Comparison of ENCODE assay signal across 22 cellular contexts in genomic region chr22:25149014-25149413, GRCh38. TPM values are rescaled to one million over a fixed set of nuclear protein-coding genes. Genes with fewer than 3 reads are reported as not detected.
DNase-seq lines count a peak whose midpoint lies in the region; ATAC-seq, FAIRE-seq and TF ChIP-seq lines count a peak whose summit lies in the region.
"Had no signal": no experiment of that assay in that cellular context is flagged by ENCODE, and none has a peak within 500 bp of the region (broad histone marks: within the 10 kb centered on the region; RNA-seq: fewer than 3 reads in every experiment).

No MANE protein-coding gene starts in this region.

- 96% methylated on average over 6 of the region's 6 CpGs for WGBS in HepG2 (ENCODE audit: low lambda C conversion rate)
- 74% methylated on average over 4 of the region's 6 CpGs for WGBS in right lobe of liver (ENCODE audit: insufficient coverage, low coverage, low lambda C conversion rate, missing lambda C conversion rate)
- WGBS in esophagus squamous epithelium, 2 donors: 54 to 73% methylated on average over 4 to 5 of the region's 6 CpGs
- no CpG with 5 or more reads among the region's 6 CpGs for WGBS in mesendoderm (ENCODE audit: extremely low coverage, insufficient coverage, low lambda C conversion rate)

- no peak overlapping the region for H3K9ac ChIP-seq in HepG2 (ENCODE audit: insufficient read depth, low read depth, low read length)
- no peak overlapping the region for H3K9ac ChIP-seq in mesendoderm (ENCODE audit: low read length)

- no peak overlapping the region for H3K56ac ChIP-seq in mesendoderm (ENCODE audit: low read length)

- H3K27ac Mint-ChIP-seq in stimulated activated effector memory CD8-positive, alpha-beta T cell treated with anti-CD3 and anti-CD28 coated beads, Interleukin-12 subunit alpha, Interleukin-12 subunit beta, amount 100 ng/mL, for 72 hours: peak overlapping the region; percentile 66
- H3K27ac Mint-ChIP-seq: GM23338 had no signal

- no peaks in the 10 kb centered on the region for H3K9me3 ChIP-seq in HepG2 (ENCODE audit: low read length)
- no peaks in the 10 kb centered on the region for H3K9me3 ChIP-seq in right lobe of liver
- no peaks in the 10 kb centered on the region for H3K9me3 ChIP-seq in esophagus squamous epithelium
- H3K9me3 ChIP-seq: SJCRH30 had no signal

- no peaks in the 10 kb centered on the region for H3K9me3 Mint-ChIP-seq in stimulated activated effector memory CD8-positive, alpha-beta T cell treated with anti-CD3 and anti-CD28 coated beads, Interleukin-12 subunit alpha, Interleukin-12 subunit beta, amount 100 ng/mL, for 72 hours
- H3K9me3 Mint-ChIP-seq: CD14-positive monocyte, GM23338 had no signal

- no peak overlapping the region for H2BK15ac ChIP-seq in mesendoderm (replicated peaks; ENCODE audit: low read depth)

- no peaks in the 10 kb centered on the region for H3K4me1 Mint-ChIP-seq in stimulated activated effector memory CD8-positive, alpha-beta T cell treated with anti-CD3 and anti-CD28 coated beads, Interleukin-12 subunit alpha, Interleukin-12 subunit beta, amount 100 ng/mL, for 72 hours
- H3K4me1 Mint-ChIP-seq: CD14-positive monocyte had no signal

- POLR2A ChIA-PET in HepG2 (lab: Yijun Ruan, JAX): no interaction called here

- H3K4me2 ChIP-seq in HepG2 (ENCODE audit: low read depth, low read length): no peak overlapping the region
- no peak overlapping the region for H3K4me2 ChIP-seq in mesendoderm (ENCODE audit: low read length)
- H3K4me2 ChIP-seq: GM23338, PC-9 had no signal

- H4K8ac ChIP-seq in mesendoderm (ENCODE audit: low read depth, low read length): no peak overlapping the region

- ATAC-seq in HepG2 (no peak), right lobe of liver (no peak), HG03442 (IDR thresholded peaks at IDR 0.05; ENCODE audit: unreplicated experiment) (no peak)
- ATAC-seq in stimulated activated effector memory CD8-positive, alpha-beta T cell treated with anti-CD3 and anti-CD28 coated beads, Interleukin-12 subunit alpha, Interleukin-12 subunit beta, amount 100 ng/mL, for 72 hours: no peak

- intact Hi-C loops in HepG2 (cut with micrococcal nuclease; ENCODE audit: unreplicated experiment): no loop called here
- intact Hi-C loops in right lobe of liver (cut with DNase I): no loop called here
- intact Hi-C loops in esophagus squamous epithelium (cut with DNase I): no loop called here

- CTCF ChIA-PET in HepG2 (lab: Yijun Ruan, JAX; ENCODE audit: low intra/inter-chr PET ratio, low total read pairs): no interaction called here

- H3K36me3 ChIP-seq in HepG2 (replicated peaks in 1 of 2; ENCODE audit: control insufficient read depth in 1 of 2, insufficient read depth in 2 of 2, low read length in 2 of 2) (peaks cover 0 to 1% of the 10 kb centered on the region in 2 experiments; a peak in 1 of 5 replicates), right lobe of liver (no peaks in the 10 kb centered on the region), esophagus squamous epithelium (no peaks in the 10 kb centered on the region), mesendoderm (ENCODE audit: control insufficient read depth, insufficient read depth, low read length) (no peaks in the 10 kb centered on the region)
- H3K36me3 ChIP-seq: SJCRH30 had no signal

- no peak overlapping the region for H4K5ac ChIP-seq in mesendoderm (ENCODE audit: low read length)

- H3K4me1 ChIP-seq in HepG2 (ENCODE audit: insufficient read depth, low read length) (peaks cover 11% of the 10 kb centered on the region), right lobe of liver (peaks cover 0 to 23% (median 9%) of the 10 kb centered on the region in 4 donors), esophagus squamous epithelium (peaks cover 28 to 91% (median 59%) of the 10 kb centered on the region in 3 donors), mesendoderm (ENCODE audit: control insufficient read depth, low read depth, low read length) (peaks cover 2% of the 10 kb centered on the region)

- peaks cover 5% of the 10 kb centered on the region; the same call in 1 of the 2 replicates for H4K20me1 ChIP-seq in HepG2 (ENCODE audit: insufficient read depth, low read length)

- no TSS peak for BruUV-seq in HepG2 (replicated peaks; lab: Mats Ljungman, UMichigan)

- in situ Hi-C loops in HepG2 (cut with HindIII; ENCODE audit: extremely low pct_ligation_motif_present, low pct_unique_long_range_greater_than_20kb): no loop called here

- TF ChIP-seq RAD21 in HepG2 (CRISPR knock-in tag; IDR thresholded peaks at IDR 0.05): no peak

- TF ChIP-seq EP300 in HepG2 (IDR thresholded peaks at IDR 0.05; ENCODE audit: low read depth in 2 of 2, low read length in 2 of 2) (no peak), HepG2 (CRISPR knock-in tag; IDR thresholded peaks at IDR 0.05; ENCODE audit: borderline replicate concordance) (no peak)

- TF ChIP-seq POLR2A in HepG2 (IDR thresholded peaks at IDR 0.05; ENCODE audit: insufficient read depth in 1 of 2, low read depth in 2 of 2, low read length in 2 of 2): no peak
- no peak for TF ChIP-seq POLR2A in right lobe of liver (IDR thresholded peaks at IDR 0.05)
- no peak for TF ChIP-seq POLR2A in esophagus squamous epithelium (IDR thresholded peaks at IDR 0.05)

- H3K18ac ChIP-seq in mesendoderm (ENCODE audit: low read length): no peak overlapping the region

- H2AK5ac ChIP-seq in mesendoderm (ENCODE audit: low read length): no peak overlapping the region

- H3K4ac ChIP-seq in mesendoderm (ENCODE audit: low read depth, low read length): no peak overlapping the region

- H3K23ac ChIP-seq in mesendoderm (ENCODE audit: low read length): no peak overlapping the region

- no peak overlapping the region for H2BK5ac ChIP-seq in mesendoderm (ENCODE audit: low read length)

- H2BK120ac ChIP-seq in mesendoderm (ENCODE audit: low read depth, low read length): no peak overlapping the region

- no peaks in the 10 kb centered on the region for H3K36me3 Mint-ChIP-seq in stimulated activated effector memory CD8-positive, alpha-beta T cell treated with anti-CD3 and anti-CD28 coated beads, Interleukin-12 subunit alpha, Interleukin-12 subunit beta, amount 100 ng/mL, for 72 hours
- H3K36me3 Mint-ChIP-seq: CD14-positive monocyte had no signal

- H3K27me3 ChIP-seq in HepG2 (ENCODE audit: control insufficient read depth in 1 of 2, insufficient read depth in 2 of 2, low read length in 2 of 2): no peaks in the 10 kb centered on the region
- no peaks in the 10 kb centered on the region for H3K27me3 ChIP-seq in right lobe of liver
- no peaks in the 10 kb centered on the region for H3K27me3 ChIP-seq in esophagus squamous epithelium
- H3K27me3 ChIP-seq in mesendoderm (ENCODE audit: insufficient read depth, low read length, poor library complexity): no peaks in the 10 kb centered on the region
- H3K27me3 ChIP-seq: SJCRH30 had no signal

- no peak for FAIRE-seq in HepG2 (lab: Jason Lieb, UNC)
- FAIRE-seq: G401.6, GM12892 had no signal

- H3K27ac ChIP-seq in HepG2 (ENCODE audit: extremely low read length, insufficient read depth, low read length): no peak overlapping the region
- H3K27ac ChIP-seq in right lobe of liver: peak overlapping the region in 1 of 3 donors; percentile 1
- peak overlapping the region; percentile 43 to 79 (median 71) for H3K27ac ChIP-seq in esophagus squamous epithelium
- H3K27ac ChIP-seq in mesendoderm (ENCODE audit: low read depth, low read length): no peak overlapping the region
- H3K27ac ChIP-seq: PC-9, SJCRH30 had no signal

- TF ChIP-seq CTCF in HepG2 (CRISPR knock-in tag; IDR thresholded peaks at IDR 0.05) (no peak), right lobe of liver (IDR thresholded peaks at IDR 0.05) (no peak), esophagus squamous epithelium (IDR thresholded peaks at IDR 0.05) (no peak)

- H3K4me3 ChIP-seq in HepG2 (replicated peaks in 1 of 3; ENCODE audit: insufficient read depth in 1 of 3, low read depth in 2 of 3, low read length in 3 of 3) (no peak overlapping the region), right lobe of liver (no peak overlapping the region), esophagus squamous epithelium (no peak overlapping the region), mesendoderm (ENCODE audit: low read length) (no peak overlapping the region)
- H3K4me3 ChIP-seq: GM23338, PC-9, SJCRH30 had no signal

- H2AFZ ChIP-seq in HepG2 (ENCODE audit: low read length): no peak overlapping the region
- H2AFZ ChIP-seq: GM23338, PC-9 had no signal

- peaks cover 2% of the 10 kb centered on the region for H3K79me1 ChIP-seq in mesendoderm (ENCODE audit: low read length)

- no peak for DNase-seq in HepG2 (ENCODE audit: low spot score)
- no peak for DNase-seq in right lobe of liver
- no peak for DNase-seq in esophagus squamous epithelium (lab: John Stamatoyannopoulos, UW)
- DNase-seq in stimulated activated effector memory CD8-positive, alpha-beta T cell treated with anti-CD3 and anti-CD28 coated beads, Interleukin-12 subunit alpha, Interleukin-12 subunit beta, amount 100 ng/mL, for 72 hours (ENCODE audit: low spot score in 2 of 2): no peak
- DNase-seq in SHP77 (lab: John Stamatoyannopoulos, UW): no peak
- no peak for DNase-seq in HPDE6-E6E7 (ENCODE audit: extremely low spot score)
- DNase-seq in mesendoderm: no peak
- DNase-seq: HCEC 1CT, Kasumi-1, NCI-H1694 treated with DMSO at 0.1 percent for 48 hours, NCI-H2107, NCI-H446 treated with DMSO at 0.1 percent for 48 hours, NCI-H526 treated with DMSO at 0.1 percent for 48 hours, PC-9, SJCRH30 had no signal

- H3K4me3 Mint-ChIP-seq in stimulated activated effector memory CD8-positive, alpha-beta T cell treated with anti-CD3 and anti-CD28 coated beads, Interleukin-12 subunit alpha, Interleukin-12 subunit beta, amount 100 ng/mL, for 72 hours: no peak overlapping the region
- H3K4me3 Mint-ChIP-seq: CD14-positive monocyte, GM23338 had no signal

- H3K79me2 ChIP-seq in HepG2 (ENCODE audit: insufficient read depth, low read length): no peaks in the 10 kb centered on the region
- no peaks in the 10 kb centered on the region for H3K79me2 ChIP-seq in mesendoderm (ENCODE audit: control insufficient read depth, insufficient read depth, low read length)

RNA-seq across cellular contexts. Expression of gene CRYBB3, which starts 50.6 kb away (rescaled TPM):
- total RNA-seq in HepG2 (2016; rRNA removed; fragmentation: Illumina TruSeq; extraction: Trizol) (0.18 TPM in 1 of 2 replicates, not detected in the other), right lobe of liver (under 1 TPM in 3 of 6 experiments, not detected in 3; 0.40 to 0.70 (median 0.69) TPM), esophagus squamous epithelium (not detected)
- total RNA-seq in HepG2 (2016; cell fraction: cytosol; rRNA removed; fragmentation: Illumina TruSeq; extraction: Trizol; ENCODE audit: low read depth): not detected in 2 replicates
- total RNA-seq in HepG2 (2016; cell fraction: insoluble cytoplasmic fraction; rRNA removed; fragmentation: Illumina TruSeq; extraction: Trizol): 0.50 TPM in 1 of 2 replicates, not detected in the other
- 0.59 TPM in 1 of 2 replicates, not detected in the other for total RNA-seq in HepG2 (2016; cell fraction: membrane; rRNA removed; fragmentation: Illumina TruSeq; extraction: Trizol)
- total RNA-seq in HepG2 (2016; cell fraction: nucleus; rRNA removed; fragmentation: Illumina TruSeq; extraction: Trizol): 0.50 TPM in 1 of 2 replicates, not detected in the other
- 0.28 and 0.60 TPM in 2 replicates for polyA plus RNA-seq in HepG2 (2011; rRNA removed)
- 0.17 and 0.21 TPM in 2 replicates for polyA plus RNA-seq in HepG2 (2011; cell fraction: cytosol; rRNA removed)
- 2.3 and 3.5 TPM in 2 replicates for polyA plus RNA-seq in HepG2 (2011; cell fraction: nucleus; rRNA removed)
- polyA plus RNA-seq in HepG2 (2012): 0.23 TPM in 1 of 2 replicates, not detected in the other
- polyA plus RNA-seq in HepG2 (2016; cell fraction: cytosol; fragmentation: Illumina TruSeq; extraction: Trizol; ENCODE audit: low read depth): 0.20 and 0.32 TPM in 2 replicates
- not detected in 2 replicates for polyA plus RNA-seq in HepG2 (2016; cell fraction: insoluble cytoplasmic fraction; fragmentation: Illumina TruSeq; extraction: Trizol; ENCODE audit: low read depth)
- 0.38 TPM in 1 of 2 replicates, not detected in the other for polyA plus RNA-seq in HepG2 (2016; cell fraction: membrane; fragmentation: Illumina TruSeq; extraction: Trizol; ENCODE audit: low read depth)
- 0.99 and 1.1 TPM in 2 replicates for polyA plus RNA-seq in HepG2 (2016; cell fraction: nucleus; fragmentation: Illumina TruSeq; extraction: Trizol; ENCODE audit: insufficient read depth, low read depth)
- polyA minus RNA-seq in HepG2 (2011; rRNA and poly(A)+ RNA removed; ENCODE audit: low replicate concordance): 0.48 TPM in 1 of 2 replicates, not detected in the other
- not detected in 2 replicates for polyA minus RNA-seq in HepG2 (2011; cell fraction: cytosol; rRNA and poly(A)+ RNA removed)
- polyA minus RNA-seq in HepG2 (2011; cell fraction: nucleus; rRNA and poly(A)+ RNA removed): not detected in 2 replicates
- polyA plus RNA-seq in mesendoderm (2013, experiment 1 of 2): 0.31 TPM
- polyA plus RNA-seq in mesendoderm (2013, experiment 2 of 2): 0.22 TPM
- total RNA-seq: A172, Daoy, SJCRH30 had no signal
- polyA plus RNA-seq: CD14-positive monocyte, GM23338 had no signal

Comparison
In these comparisons a context has a peak if more than half of its experiments do, and no peak if none do; other contexts are left out.
1. H3K27ac ChIP-seq: peak in esophagus squamous epithelium (4 of 4); none in HepG2 (single experiment) and mesendoderm (single experiment).